1 cellular context compared by ENCODE assay signal in genomic region chrX:13652256-13653021, GRCh38.
TF ChIP-seq lines count a peak whose summit lies in the region.

No MANE protein-coding gene starts in this region.

TF ChIP-seq in HepG2, 621 proteins besides CTCF, POLR2A, EP300 and RAD21 (continued from another document):
- TF ChIP-seq ZBTB43 (CRISPR knock-in tag; conservative IDR thresholded peaks at IDR 0.05) (no peak), FLYWCH1 (CRISPR knock-in tag; IDR thresholded peaks at IDR 0.05) (no peak), CSRNP2 (CRISPR knock-in tag; conservative IDR thresholded peaks at IDR 0.05; ENCODE audit: low read depth) (no peak), ZNF280B (CRISPR knock-in tag; IDR thresholded peaks at IDR 0.05; ENCODE audit: borderline replicate concordance) (no peak), ZMAT3 (CRISPR knock-in tag; conservative IDR thresholded peaks at IDR 0.05) (0 out of 2 replicates have a peak, but pooled peaks have one; percentile 13)
TF ChIP-seq in HepG2: peak in this region for 4.
